Comparison of ENCODE assay signal across 23 cellular contexts in genomic region chr10:20089884-20090283, GRCh38.
"Had no signal": no experiment of that assay in that cellular context is flagged by ENCODE, and none has a peak within 500 bp of the region (broad histone marks: within the 10 kb centered on the region; RNA-seq: fewer than 3 reads in every experiment).

No MANE protein-coding gene starts in this region.

- H3K4me2 ChIP-seq: SK-N-SH had no signal

- H3K4me1 Mint-ChIP-seq: T-cell had no signal

- ATAC-seq: Panc1, PC-3, T-cell had no signal

- H3K4me3 Mint-ChIP-seq: T-cell had no signal

- H3K27ac Mint-ChIP-seq: T-cell had no signal

- DNase-seq: Karpas-422; KG1; MV-4-11; NCI-H1048; NCI-H1105; NCI-H1417; NCI-H146; NCI-H1694 treated with DMSO at 0.1 percent for 48 hours; NCI-H1930; NCI-H2081; NCI-H2107; NCI-H2227 treated with DMSO at 0.1 percent for 48 hours; NCI-H524; NCI-H69; NCI-H774; NK-92 treated with Interleukin-12 subunit alpha and Interleukin-12 subunit beta, amount 100 ng/mL, for 24 hours; PC-3; SHP77; SK-N-SH; SW 1271; T-cell had no signal

- H3K27ac ChIP-seq: RWPE1 had no signal

- H3K36me3 Mint-ChIP-seq: T-cell had no signal

- H3K27me3 Mint-ChIP-seq: T-cell had no signal

- H3K9ac ChIP-seq: SK-N-SH had no signal

- H3K9me3 ChIP-seq: SK-N-SH had no signal
